In the genomic region with DNA sequence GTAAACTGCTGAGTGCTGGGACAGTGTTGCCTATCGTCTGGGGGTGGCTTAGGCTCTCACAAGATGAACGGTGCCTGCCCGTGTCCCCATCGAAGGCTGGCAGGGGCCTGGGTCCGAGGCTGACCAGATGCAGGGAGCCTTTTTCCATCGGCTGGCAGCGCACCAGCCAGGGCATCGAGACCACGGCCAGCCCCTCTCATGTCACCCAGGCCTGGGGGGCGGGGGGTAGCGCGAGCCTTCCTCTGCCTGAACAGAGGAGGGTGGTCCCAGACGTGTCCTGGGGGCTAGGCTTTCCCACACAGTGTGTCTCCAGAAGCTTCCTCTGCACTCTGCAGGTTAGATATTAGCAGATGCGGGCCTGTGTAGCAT, we compare ENCODE assay signal across 10 cellular contexts. TPM values are rescaled to one million over a fixed set of nuclear protein-coding genes. Genes with fewer than 3 reads are reported as not detected.
DNase-seq lines count a peak whose midpoint lies in the region; ATAC-seq, FAIRE-seq and TF ChIP-seq lines count a peak whose summit lies in the region.
"Had no signal": no experiment of that assay in that cellular context is flagged by ENCODE, and none has a peak within 500 bp of the region (broad histone marks: within the 10 kb centered on the region; RNA-seq: fewer than 3 reads in every experiment).

No MANE protein-coding gene starts in this region.

- no peaks in the 10 kb centered on the region for H3K4me1 ChIP-seq in prostate gland (replicated peaks)

- H3K36me3 ChIP-seq in prostate gland = no peaks in the 10 kb centered on the region

- no peak for FAIRE-seq in urothelium cell line (lab: Jason Lieb, UNC)
- FAIRE-seq: H54 had no signal

- peak overlapping the region; percentile 66 for H3K4me3 ChIP-seq in GM12864 (ENCODE audit: low read depth, low read length)
- H3K4me3 ChIP-seq in dorsolateral prefrontal cortex = peak overlapping the region in 43 of 59 donors; percentile 4 to 51 (median 30)
- peak overlapping the region; percentile 6 to 10 for H3K4me3 ChIP-seq in prostate gland
- H3K4me3 ChIP-seq in foreskin fibroblast (ENCODE audit: low read depth in 1 of 2, low read length in 2 of 2) = no peak overlapping the region

- intact Hi-C loops in dorsolateral prefrontal cortex (cut with DNase I) (loop anchor here in 1 of 2 donors (10.0 kb wide), 1 partner anchor 330 kb away; no protein-coding TSS in a partner anchor), prostate gland (cut with DNase I) (no loop called here)

- peak overlapping the region in 8 of 59 donors; percentile 9 to 65 (median 37) for H3K27ac ChIP-seq in dorsolateral prefrontal cortex
- no peak overlapping the region for H3K27ac ChIP-seq in prostate gland

- peak; percentile 4 for ATAC-seq in HG03520 (IDR thresholded peaks at IDR 0.05; ENCODE audit: unreplicated experiment)
- ATAC-seq in HG02588 (IDR thresholded peaks at IDR 0.05; ENCODE audit: unreplicated experiment) = no peak

- H3K27me3 ChIP-seq in dorsolateral prefrontal cortex (no peaks in the 10 kb centered on the region), prostate gland (replicated peaks; ENCODE audit: insufficient read depth) (no peaks in the 10 kb centered on the region)

- no peaks in the 10 kb centered on the region for H3K9me3 ChIP-seq in prostate gland

- no peak for TF ChIP-seq CTCF in GM12864 (IDR thresholded peaks at IDR 0.05; ENCODE audit: low read depth, low read length, missing control alignments)
- no peak for TF ChIP-seq CTCF in dorsolateral prefrontal cortex (IDR thresholded peaks at IDR 0.05 in 54 of 56, conservative IDR thresholded peaks at IDR 0.05 in 2 of 56; ENCODE audit: low read depth in 1 of 56, partially characterized antibody in 56 of 56)
- no peak for TF ChIP-seq CTCF in prostate gland (IDR thresholded peaks at IDR 0.05)
- no peak for TF ChIP-seq CTCF in foreskin fibroblast (IDR thresholded peaks at IDR 0.05; ENCODE audit: low read depth, low read length)

- 88% methylated on average over 8 of the region's 14 CpGs for WGBS in prostate gland

- no peak for DNase-seq in GM12864 (ENCODE audit: low read depth)
- no peak for DNase-seq in dorsolateral prefrontal cortex
- DNase-seq in prostate gland (ENCODE audit: low spot score) = no peak
- DNase-seq in urothelium cell line (ENCODE audit: low spot score) = no peak
- DNase-seq in NCI-H1048 (lab: John Stamatoyannopoulos, UW) = no peak
- no peak for DNase-seq in foreskin fibroblast
- DNase-seq: DMS79 treated with DMSO at 0.1 percent for 48 hours had no signal

- TF ChIP-seq POLR2A in prostate gland (IDR thresholded peaks at IDR 0.05) = no peak

RNA-seq across cellular contexts. Expression of a gene that starts 17.3 kb away (rescaled TPM):
- total RNA-seq in dorsolateral prefrontal cortex (10 to 100 TPM in 1 of 120 experiments, 1 to 10 TPM in 118, under 1 TPM in 1; 0.84 to 13.0 (median 3.0) TPM), prostate gland (10 to 100 TPM in 1 of 2 donors, 1 to 10 TPM in 1; 6.2 to 11.0 TPM)

Comparison
In these comparisons a context has a peak if more than half of its experiments do, and no peak if none do; other contexts are left out.
1. H3K4me3 ChIP-seq: peak in GM12864 (single experiment), dorsolateral prefrontal cortex (43 of 59) and prostate gland (2 of 2); none in foreskin fibroblast (0 of 2).